13 cellular contexts compared by ENCODE assay signal in genomic region chr2:236988690-236989639, GRCh38.
DNase-seq lines count a peak whose midpoint lies in the region; ATAC-seq and TF ChIP-seq lines count a peak whose summit lies in the region.
"Had no signal": no experiment of that assay in that cellular context is flagged by ENCODE, and none has a peak within 500 bp of the region (broad histone marks: within the 10 kb centered on the region; RNA-seq: fewer than 3 reads in every experiment).

No MANE protein-coding gene starts in this region.

- peak; percentile 93 to 97 (median 96) for ATAC-seq in right lobe of liver
- ATAC-seq in HG03196 (IDR thresholded peaks at IDR 0.05; ENCODE audit: unreplicated experiment) = no peak
- ATAC-seq in T-cell (replicated peaks in 1 of 4) = no peak
- ATAC-seq in HG02981 (IDR thresholded peaks at IDR 0.05; ENCODE audit: unreplicated experiment) = no peak
- ATAC-seq in HG03442 (IDR thresholded peaks at IDR 0.05; ENCODE audit: unreplicated experiment) = no peak

- H3K27me3 ChIP-seq in right lobe of liver (no peaks in the 10 kb centered on the region), spleen (replicated peaks in 1 of 7) (peaks cover 0 to 28% (median 0%) of the 10 kb centered on the region in 7 donors)

- no peaks in the 10 kb centered on the region for H3K36me3 Mint-ChIP-seq in T-cell

- 20% methylated on average over 14 of the region's 16 CpGs for WGBS in right lobe of liver (ENCODE audit: insufficient coverage, low coverage, low lambda C conversion rate, missing lambda C conversion rate)
- WGBS in spleen, 5 donors = 38 to 54% (median 46%) methylated on average over 16 of the region's 16 CpGs

- POLR2A ChIA-PET in T-cell (lab: Charles Lee) = no interaction called here

- peaks cover 26 to 44% of the 10 kb centered on the region in 2 donors for H3K27me3 Mint-ChIP-seq in T-cell

- H3K36me3 ChIP-seq in right lobe of liver = no peaks in the 10 kb centered on the region
- H3K36me3 ChIP-seq in spleen = no peaks in the 10 kb centered on the region

- TF ChIP-seq CTCF in coronary artery (IDR thresholded peaks at IDR 0.05) (no peak), right lobe of liver (IDR thresholded peaks at IDR 0.05) (no peak), spleen (IDR thresholded peaks at IDR 0.05 in 8 of 11, conservative IDR thresholded peaks at IDR 0.05 in 3 of 11) (peak in 1 of 11 experiments; percentile 17)

- DNase-seq in HuH-7.5 (ENCODE audit: low spot score) (peak; percentile 47), coronary artery (ENCODE audit: low spot score) (peak; percentile 84), right lobe of liver (peak; percentile 78 to 89 (median 79)), spleen (peak; percentile 85), T-cell (no peak)
- DNase-seq: amniotic stem cell, COR-L47, midbrain, NCI-H2081, SK-N-SH had no signal

- H3K27ac Mint-ChIP-seq in T-cell = no peak overlapping the region

- H3K4me1 ChIP-seq in right lobe of liver = peaks cover 0 to 16% (median 2%) of the 10 kb centered on the region in 4 donors
- H3K4me1 ChIP-seq in spleen = peaks cover 0 to 14% (median 4%) of the 10 kb centered on the region in 6 donors

- no peaks in the 10 kb centered on the region for H3K9me3 ChIP-seq in right lobe of liver
- peaks cover 0 to 4% (median 0%) of the 10 kb centered on the region in 8 donors for H3K9me3 ChIP-seq in spleen
- H3K9me3 ChIP-seq: SK-N-SH had no signal

- intact Hi-C loops in right lobe of liver (cut with DNase I) (no loop called here), spleen (cut with DNase I; ENCODE audit: low total_unique reads) (no loop called here)

- no peaks in the 10 kb centered on the region for H3K4me1 Mint-ChIP-seq in T-cell

- peak overlapping the region; percentile 34 to 75 for H3K27ac ChIP-seq in coronary artery
- peak overlapping the region; percentile 49 to 58 (median 52) for H3K27ac ChIP-seq in right lobe of liver
- H3K27ac ChIP-seq in spleen = peak overlapping the region in 7 of 8 donors; percentile 51 to 92 (median 81)

- H3K4me3 ChIP-seq in coronary artery = no peak overlapping the region
- no peak overlapping the region for H3K4me3 ChIP-seq in right lobe of liver
- peak overlapping the region in 1 of 8 donors; percentile 23 for H3K4me3 ChIP-seq in spleen

- H3K9me3 Mint-ChIP-seq in T-cell = peaks cover 2 to 5% (median 3%) of the 10 kb centered on the region in 3 donors

- TF ChIP-seq POLR2A in right lobe of liver (IDR thresholded peaks at IDR 0.05) (peak; percentile 77), spleen (IDR thresholded peaks at IDR 0.05) (no peak)

- CTCF ChIA-PET in T-cell (lab: Charles Lee) = no interaction called here

- no peak overlapping the region for H3K4me3 Mint-ChIP-seq in T-cell

Comparison
In these comparisons a context has a peak if more than half of its experiments do, and no peak if none do; other contexts are left out.
1. DNase-seq: peak in HuH-7.5 (single experiment), coronary artery (single experiment), right lobe of liver (3 of 3) and spleen (single experiment); none in T-cell (0 of 34).
2. ATAC-seq: peak in right lobe of liver (4 of 4); none in HG03196 (single experiment), T-cell (0 of 4), HG02981 (single experiment) and HG03442 (single experiment).
3. Peak in every context shown above with its lines, with median percentiles within 50 percentile points of each other: H3K27ac ChIP-seq.